In the genomic region with DNA sequence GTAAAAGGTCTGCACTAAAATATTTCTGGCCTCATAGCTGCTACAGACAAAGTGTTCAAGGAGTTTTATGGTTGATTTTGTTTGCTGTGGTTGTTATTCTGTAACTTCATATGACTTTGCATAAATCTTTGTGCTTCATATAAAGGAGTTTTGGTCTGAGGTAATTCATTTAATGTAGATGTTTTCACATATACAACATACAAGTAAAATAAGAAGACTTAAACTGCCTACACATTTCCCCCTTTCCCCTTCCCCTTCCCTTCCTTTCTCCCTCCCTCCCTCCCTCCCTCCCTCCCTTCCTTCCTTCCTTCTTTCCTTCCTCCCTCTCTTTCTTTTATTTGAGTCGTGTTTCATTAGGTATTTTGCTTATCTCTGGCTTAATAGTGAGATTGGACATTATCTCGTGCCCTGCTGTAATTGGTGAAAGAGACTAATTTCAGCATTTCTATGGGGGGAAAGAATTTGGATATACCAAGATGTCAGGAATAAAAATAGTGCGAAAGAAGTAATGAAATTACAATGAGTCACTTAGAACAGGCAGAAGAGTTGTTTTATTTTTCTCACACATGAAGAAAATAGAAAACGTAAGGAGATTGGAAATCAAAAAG, we compare ENCODE assay signal across 2 cellular contexts.
TF ChIP-seq lines count a peak whose summit lies in the region.

No MANE protein-coding gene starts in this region.

TF ChIP-seq in HepG2, 621 proteins besides CTCF, POLR2A, EP300 and RAD21:
- TF ChIP-seq HNRNPK (IDR thresholded peaks at IDR 0.05; ENCODE audit: low read depth, low read length, poor library complexity, severe bottlenecking) (peak; percentile 90), ZNF329 (CRISPR knock-in tag; IDR thresholded peaks at IDR 0.05; ENCODE audit: low read depth) (no peak)

TF ChIP-seq in K562, 482 proteins besides CTCF, POLR2A, EP300 and RAD21:
- TF ChIP-seq ZNF274 (IDR thresholded peaks at IDR 0.05; ENCODE audit: borderline replicate concordance, low read depth, low read length) (no peak), MEF2D (tag; conservative IDR thresholded peaks at IDR 0.05; ENCODE audit: low read depth) (no peak), PCBP2 (IDR thresholded peaks at IDR 0.05; ENCODE audit: low read depth, low read length, poor library complexity, severe bottlenecking) (peak; percentile 77), GTF2B (IDR thresholded peaks at IDR 0.05; ENCODE audit: extremely low read depth, insufficient read length) (no peak), POLR2AphosphoS5 (IDR thresholded peaks at IDR 0.05; ENCODE audit: control insufficient read depth, insufficient read depth, low read depth, low read length) (no peak), HNRNPK (IDR thresholded peaks at IDR 0.05; ENCODE audit: low read depth, low read length, poor library complexity, severe bottlenecking) (peak; percentile 74)
TF ChIP-seq in K562: peak in this region for 2.
